In genomic region chr4:154959756-154960155, GRCh38 we compare ENCODE assay signal across 6 cellular contexts.
"Had no signal": no experiment of that assay in that cellular context is flagged by ENCODE, and none has a peak within 500 bp of the region (broad histone marks: within the 10 kb centered on the region; RNA-seq: fewer than 3 reads in every experiment).

No MANE protein-coding gene starts in this region.

- DNase-seq: IMR-90, KBM-7 had no signal

- H3K4me3 ChIP-seq: K562 had no signal

- H3K27ac ChIP-seq: HL-60 had no signal

- H3K27me3 Mint-ChIP-seq: IgD-negative memory B cell had no signal

- ATAC-seq: HepG2, K562 had no signal
